Comparison of ENCODE assay signal across 12 cellular contexts in genomic region chr10:44306762-44307161, GRCh38.
DNase-seq lines count a peak whose midpoint lies in the region; ATAC-seq, FAIRE-seq and TF ChIP-seq lines count a peak whose summit lies in the region.
"Had no signal": no experiment of that assay in that cellular context is flagged by ENCODE, and none has a peak within 500 bp of the region (broad histone marks: within the 10 kb centered on the region; RNA-seq: fewer than 3 reads in every experiment).

No MANE protein-coding gene starts in this region.

- no peak overlapping the region for H4K8ac ChIP-seq in mesenchymal stem cell (ENCODE audit: low read length)

- no peak overlapping the region for H2BK120ac ChIP-seq in mesenchymal stem cell (ENCODE audit: low read depth, low read length)

- H3K9me3 ChIP-seq in mesenchymal stem cell (ENCODE audit: control insufficient read depth, low read length) (peaks cover 4% of the 10 kb centered on the region), small intestine (ENCODE audit: control insufficient read depth, low read depth) (no peaks in the 10 kb centered on the region)

- no peak for FAIRE-seq in small intestine (lab: Jason Lieb, UNC)

- 80% methylated on average over 2 of the region's 2 CpGs for WGBS in mesenchymal stem cell
- WGBS in small intestine, 3 donors = 66 to 73% (median 70%) methylated on average over 2 of the region's 2 CpGs

- no peak overlapping the region for H3K4me2 ChIP-seq in mesenchymal stem cell (ENCODE audit: low read length, poor library complexity, severe bottlenecking)

- no peak overlapping the region for H2AK5ac ChIP-seq in mesenchymal stem cell (ENCODE audit: low read length, severe bottlenecking)

- no peak for ATAC-seq in GM18870 (IDR thresholded peaks at IDR 0.05; ENCODE audit: unreplicated experiment)
- ATAC-seq in GM21529 (IDR thresholded peaks at IDR 0.05; ENCODE audit: unreplicated experiment) = no peak

- in situ Hi-C loops in Caki2 (cut with HindIII; ENCODE audit: low pct_unique_long_range_greater_than_20kb, low sequenced_read_pairs) (no loop called here), GM13977 (cut with MboI; ENCODE audit: low pct_unique_long_range_greater_than_20kb, low sequenced_read_pairs, unreplicated experiment) (no loop called here)

- H2BK15ac ChIP-seq in mesenchymal stem cell (ENCODE audit: low read depth, poor library complexity, severe bottlenecking) = no peak overlapping the region

- peaks cover 12% of the 10 kb centered on the region for H3K4me1 ChIP-seq in mesenchymal stem cell (ENCODE audit: control insufficient read depth, insufficient read depth, low read depth, low read length)
- no peaks in the 10 kb centered on the region for H3K4me1 ChIP-seq in small intestine (ENCODE audit: control insufficient read depth in 2 of 2, insufficient read depth in 1 of 2, low read depth in 1 of 2, low read length in 1 of 2)

- H3K4ac ChIP-seq in mesenchymal stem cell (ENCODE audit: low read depth in 1 of 2, low read length in 2 of 2) = no peak overlapping the region

- H3K79me1 ChIP-seq in mesenchymal stem cell (replicated peaks; ENCODE audit: low read length, poor library complexity, severe bottlenecking) = no peaks in the 10 kb centered on the region

- H3K14ac ChIP-seq in mesenchymal stem cell (ENCODE audit: low read length in 2 of 2) = no peak overlapping the region

- no peak overlapping the region for H2BK5ac ChIP-seq in mesenchymal stem cell (ENCODE audit: low read depth, low read length, poor library complexity, severe bottlenecking)

- TF ChIP-seq CTCF in VCaP (conservative IDR thresholded peaks at IDR 0.05) (peak; percentile 56), GM13977 (IDR thresholded peaks at IDR 0.05; ENCODE audit: extremely low read depth, insufficient read depth, missing control alignments) (no peak)

- H3K18ac ChIP-seq in mesenchymal stem cell (ENCODE audit: low read depth in 1 of 2, low read length in 2 of 2) = no peak overlapping the region

- no peak overlapping the region for H3K27ac ChIP-seq in VCaP
- no peak overlapping the region for H3K27ac ChIP-seq in mesenchymal stem cell (ENCODE audit: low read length, poor library complexity, severe bottlenecking)
- no peak overlapping the region for H3K27ac ChIP-seq in small intestine (ENCODE audit: low read depth in 1 of 2, low read length in 1 of 2)

- DNase-seq in Caki2 (ENCODE audit: low read depth) (peak; percentile 23), HS-5 (ENCODE audit: low read depth) (peak; percentile 2), mesenchymal stem cell (peak; percentile 7), small intestine (no peak), GM13977 (ENCODE audit: low spot score) (no peak)
- DNase-seq: GF-D8; stimulated activated CD4-positive, alpha-beta T cell treated with anti-CD3 and anti-CD28 coated beads, Interleukin-2, amount 100 ng/mL, for 48 hours; substantia nigra had no signal

- H3K36me3 ChIP-seq in mesenchymal stem cell (ENCODE audit: control insufficient read depth in 1 of 2, insufficient read depth in 2 of 2, low read depth in 1 of 2, low read length in 2 of 2) (no peaks in the 10 kb centered on the region), small intestine (ENCODE audit: control insufficient read depth in 2 of 2, insufficient read depth in 2 of 2, low read length in 2 of 2) (no peaks in the 10 kb centered on the region)

- H3K27me3 ChIP-seq in mesenchymal stem cell (ENCODE audit: control insufficient read depth in 1 of 2, insufficient read depth in 1 of 2, low read length in 2 of 2) (no peaks in the 10 kb centered on the region), small intestine (ENCODE audit: control insufficient read depth in 2 of 2, insufficient read depth in 2 of 2, low read length in 2 of 2) (no peaks in the 10 kb centered on the region)

- no peak overlapping the region for H3K23ac ChIP-seq in mesenchymal stem cell (ENCODE audit: low read length in 2 of 2)

- H4K91ac ChIP-seq in mesenchymal stem cell (ENCODE audit: low read length) = no peak overlapping the region

- H3K4me3 ChIP-seq in mesenchymal stem cell (ENCODE audit: insufficient read depth in 1 of 2, low read depth in 1 of 2, low read length in 2 of 2) (no peak overlapping the region), small intestine (ENCODE audit: low read depth in 1 of 2, low read length in 2 of 2) (no peak overlapping the region)
- H3K4me3 ChIP-seq: coronary artery had no signal

- H2BK12ac ChIP-seq in mesenchymal stem cell (ENCODE audit: low read length in 2 of 2) = no peak overlapping the region

- no peak overlapping the region for H3K9ac ChIP-seq in mesenchymal stem cell (ENCODE audit: low read length)

- H2AFZ ChIP-seq in mesenchymal stem cell (ENCODE audit: low read depth, low read length) = no peak overlapping the region

Comparison
In these comparisons a context has a peak if more than half of its experiments do, and no peak if none do; other contexts are left out.
1. DNase-seq: peak in Caki2 (single experiment), HS-5 (single experiment) and mesenchymal stem cell (single experiment); none in small intestine (single experiment) and GM13977 (single experiment).